In the genomic region with DNA sequence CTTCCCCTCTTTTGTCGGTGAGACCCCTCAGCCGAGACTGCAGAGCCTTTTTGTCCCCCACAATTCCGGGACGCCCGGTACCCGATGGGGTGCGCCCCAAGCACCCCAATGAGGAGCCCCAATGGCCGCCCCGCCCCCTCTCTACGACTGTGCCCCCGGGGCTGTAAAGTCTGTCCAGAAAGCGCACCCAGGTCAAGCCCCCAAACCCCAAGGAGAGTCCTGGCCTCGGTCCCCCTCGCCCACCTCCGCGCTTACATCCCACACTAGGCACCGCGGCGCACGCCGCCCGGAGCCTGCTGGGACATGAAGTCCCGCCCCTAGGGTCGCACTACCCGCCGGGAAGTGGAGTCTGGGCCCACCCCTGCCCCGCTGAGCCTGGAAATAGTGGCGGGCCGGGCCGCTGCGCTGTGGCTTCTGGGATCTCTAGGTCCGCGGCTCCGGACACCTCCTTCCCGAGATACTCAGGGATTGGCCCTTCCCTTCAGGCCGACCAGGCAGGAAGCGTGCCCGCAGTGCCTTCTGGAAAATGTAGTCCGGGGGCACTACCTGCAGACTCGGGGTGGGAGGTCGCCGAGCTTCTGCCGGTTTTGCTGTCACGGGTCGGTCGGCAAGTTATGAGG, we compare ENCODE assay signal across 1 cellular context.
TF ChIP-seq lines count a peak whose summit lies in the region.

A gene (minus strand): TSS at position 281 of the 620 bp plus-strand sequence. CDS start 442 bp downstream, outside the sequence.

TF ChIP-seq in HepG2, 621 proteins besides CTCF, POLR2A, EP300 and RAD21 (continued from another document and continues in another):
- TF ChIP-seq, protein P1, sequence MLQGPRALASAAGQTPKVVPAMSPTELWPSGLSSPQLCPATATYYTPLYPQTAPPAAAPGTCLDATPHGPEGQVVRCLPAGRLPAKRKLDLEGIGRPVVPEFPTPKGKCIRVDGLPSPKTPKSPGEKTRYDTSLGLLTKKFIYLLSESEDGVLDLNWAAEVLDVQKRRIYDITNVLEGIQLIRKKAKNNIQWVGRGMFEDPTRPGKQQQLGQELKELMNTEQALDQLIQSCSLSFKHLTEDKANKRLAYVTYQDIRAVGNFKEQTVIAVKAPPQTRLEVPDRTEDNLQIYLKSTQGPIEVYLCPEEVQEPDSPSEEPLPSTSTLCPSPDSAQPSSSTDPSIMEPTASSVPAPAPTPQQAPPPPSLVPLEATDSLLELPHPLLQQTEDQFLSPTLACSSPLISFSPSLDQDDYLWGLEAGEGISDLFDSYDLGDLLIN (CRISPR knock-in tag; IDR thresholded peaks at IDR 0.05; ENCODE audit: borderline replicate concordance) = no peak
- no peak; the same call in 1 of the 2 replicates for TF ChIP-seq ZBTB38 (CRISPR knock-in tag; IDR thresholded peaks at IDR 0.05)
- TF ChIP-seq ARNT2 (CRISPR knock-in tag; IDR thresholded peaks at IDR 0.05; ENCODE audit: low read depth) = no peak
- TF ChIP-seq NFE2L2 (IDR thresholded peaks at IDR 0.05; ENCODE audit: low read length) = no peak
- TF ChIP-seq, protein P2, sequence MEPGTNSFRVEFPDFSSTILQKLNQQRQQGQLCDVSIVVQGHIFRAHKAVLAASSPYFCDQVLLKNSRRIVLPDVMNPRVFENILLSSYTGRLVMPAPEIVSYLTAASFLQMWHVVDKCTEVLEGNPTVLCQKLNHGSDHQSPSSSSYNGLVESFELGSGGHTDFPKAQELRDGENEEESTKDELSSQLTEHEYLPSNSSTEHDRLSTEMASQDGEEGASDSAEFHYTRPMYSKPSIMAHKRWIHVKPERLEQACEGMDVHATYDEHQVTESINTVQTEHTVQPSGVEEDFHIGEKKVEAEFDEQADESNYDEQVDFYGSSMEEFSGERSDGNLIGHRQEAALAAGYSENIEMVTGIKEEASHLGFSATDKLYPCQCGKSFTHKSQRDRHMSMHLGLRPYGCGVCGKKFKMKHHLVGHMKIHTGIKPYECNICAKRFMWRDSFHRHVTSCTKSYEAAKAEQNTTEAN (CRISPR knock-in tag; conservative IDR thresholded peaks at IDR 0.05) = no peak
- TF ChIP-seq, protein P3, sequence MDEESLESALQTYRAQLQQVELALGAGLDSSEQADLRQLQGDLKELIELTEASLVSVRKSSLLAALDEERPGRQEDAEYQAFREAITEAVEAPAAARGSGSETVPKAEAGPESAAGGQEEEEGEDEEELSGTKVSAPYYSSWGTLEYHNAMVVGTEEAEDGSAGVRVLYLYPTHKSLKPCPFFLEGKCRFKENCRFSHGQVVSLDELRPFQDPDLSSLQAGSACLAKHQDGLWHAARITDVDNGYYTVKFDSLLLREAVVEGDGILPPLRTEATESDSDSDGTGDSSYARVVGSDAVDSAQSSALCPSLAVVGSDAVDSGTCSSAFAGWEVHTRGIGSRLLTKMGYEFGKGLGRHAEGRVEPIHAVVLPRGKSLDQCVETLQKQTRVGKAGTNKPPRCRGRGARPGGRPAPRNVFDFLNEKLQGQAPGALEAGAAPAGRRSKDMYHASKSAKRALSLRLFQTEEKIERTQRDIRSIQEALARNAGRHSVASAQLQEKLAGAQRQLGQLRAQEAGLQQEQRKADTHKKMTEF (CRISPR knock-in tag; IDR thresholded peaks at IDR 0.05) = peak; percentile 80
- TF ChIP-seq, protein P4, sequence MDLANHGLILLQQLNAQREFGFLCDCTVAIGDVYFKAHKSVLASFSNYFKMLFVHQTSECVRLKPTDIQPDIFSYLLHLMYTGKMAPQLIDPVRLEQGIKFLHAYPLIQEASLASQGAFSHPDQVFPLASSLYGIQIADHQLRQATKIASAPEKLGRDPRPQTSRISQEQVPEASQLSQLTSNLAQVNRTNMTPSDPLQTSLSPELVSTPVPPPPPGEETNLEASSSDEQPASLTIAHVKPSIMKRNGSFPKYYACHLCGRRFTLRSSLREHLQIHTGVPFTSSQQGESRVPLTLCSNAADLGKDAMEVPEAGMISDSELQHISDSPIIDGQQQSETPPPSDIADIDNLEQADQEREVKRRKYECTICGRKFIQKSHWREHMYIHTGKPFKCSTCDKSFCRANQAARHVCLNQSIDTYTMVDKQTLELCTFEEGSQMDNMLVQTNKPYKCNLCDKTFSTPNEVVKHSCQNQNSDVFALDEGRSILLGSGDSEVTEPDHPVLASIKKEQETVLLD (CRISPR knock-in tag; IDR thresholded peaks at IDR 0.05; ENCODE audit: low read depth) = peak; percentile 49; the same call in 1 of the 2 replicates
- TF ChIP-seq RFX1 (IDR thresholded peaks at IDR 0.05) = no peak
- TF ChIP-seq MEIS1 (CRISPR knock-in tag; IDR thresholded peaks at IDR 0.05; ENCODE audit: borderline replicate concordance) = peak; percentile 84
- no peak for TF ChIP-seq SYNCRIP (IDR thresholded peaks at IDR 0.05; ENCODE audit: insufficient read depth, low read depth, low read length)
- no peak for TF ChIP-seq ZNF747 (CRISPR knock-in tag; IDR thresholded peaks at IDR 0.05; ENCODE audit: borderline replicate concordance)
- no peak; the same call in 1 of the 2 replicates for TF ChIP-seq KAT7 (CRISPR knock-in tag; IDR thresholded peaks at IDR 0.05; ENCODE audit: borderline replicate concordance)
- no peak for TF ChIP-seq KLF11 (CRISPR knock-in tag; IDR thresholded peaks at IDR 0.05)
- TF ChIP-seq RXRA (CRISPR knock-in tag; IDR thresholded peaks at IDR 0.05) = no peak; the same call in 1 of the 2 replicates
- TF ChIP-seq, protein P5, sequence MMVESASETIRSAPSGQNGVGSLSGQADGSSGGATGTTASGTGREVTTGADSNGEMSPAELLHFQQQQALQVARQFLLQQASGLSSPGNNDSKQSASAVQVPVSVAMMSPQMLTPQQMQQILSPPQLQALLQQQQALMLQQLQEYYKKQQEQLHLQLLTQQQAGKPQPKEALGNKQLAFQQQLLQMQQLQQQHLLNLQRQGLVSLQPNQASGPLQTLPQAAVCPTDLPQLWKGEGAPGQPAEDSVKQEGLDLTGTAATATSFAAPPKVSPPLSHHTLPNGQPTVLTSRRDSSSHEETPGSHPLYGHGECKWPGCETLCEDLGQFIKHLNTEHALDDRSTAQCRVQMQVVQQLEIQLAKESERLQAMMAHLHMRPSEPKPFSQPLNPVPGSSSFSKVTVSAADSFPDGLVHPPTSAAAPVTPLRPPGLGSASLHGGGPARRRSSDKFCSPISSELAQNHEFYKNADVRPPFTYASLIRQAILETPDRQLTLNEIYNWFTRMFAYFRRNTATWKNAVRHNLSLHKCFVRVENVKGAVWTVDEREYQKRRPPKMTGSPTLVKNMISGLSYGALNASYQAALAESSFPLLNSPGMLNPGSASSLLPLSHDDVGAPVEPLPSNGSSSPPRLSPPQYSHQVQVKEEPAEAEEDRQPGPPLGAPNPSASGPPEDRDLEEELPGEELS (CRISPR knock-in tag; IDR thresholded peaks at IDR 0.05) = peak; percentile 38; the same call in 1 of the 2 replicates
- no peak for TF ChIP-seq ZNF878 (CRISPR knock-in tag; IDR thresholded peaks at IDR 0.05)
- TF ChIP-seq ZNF143 (CRISPR knock-in tag; IDR thresholded peaks at IDR 0.05) = peak; percentile 94
- TF ChIP-seq PHF5A (CRISPR knock-in tag; IDR thresholded peaks at IDR 0.05; ENCODE audit: low read depth, unreplicated experiment) = no peak
- no peak for TF ChIP-seq ZNF484 (CRISPR knock-in tag; IDR thresholded peaks at IDR 0.05; ENCODE audit: borderline replicate concordance, low read depth)
- no peak for TF ChIP-seq ZNF430 (CRISPR knock-in tag; IDR thresholded peaks at IDR 0.05)
- no peak for TF ChIP-seq RBAK (CRISPR knock-in tag; IDR thresholded peaks at IDR 0.05)
- peak; percentile 87 for TF ChIP-seq GATAD1 (CRISPR knock-in tag; IDR thresholded peaks at IDR 0.05)
- TF ChIP-seq ZNF883 (CRISPR knock-in tag; IDR thresholded peaks at IDR 0.05; ENCODE audit: not compliant biosample characterization) = peak; percentile 35
- TF ChIP-seq ZFYVE20 (CRISPR knock-in tag; IDR thresholded peaks at IDR 0.05; ENCODE audit: borderline replicate concordance, low read depth) = no peak
- no peak for TF ChIP-seq CENPT (CRISPR knock-in tag; IDR thresholded peaks at IDR 0.05; ENCODE audit: low read depth)
- TF ChIP-seq, protein P6, sequence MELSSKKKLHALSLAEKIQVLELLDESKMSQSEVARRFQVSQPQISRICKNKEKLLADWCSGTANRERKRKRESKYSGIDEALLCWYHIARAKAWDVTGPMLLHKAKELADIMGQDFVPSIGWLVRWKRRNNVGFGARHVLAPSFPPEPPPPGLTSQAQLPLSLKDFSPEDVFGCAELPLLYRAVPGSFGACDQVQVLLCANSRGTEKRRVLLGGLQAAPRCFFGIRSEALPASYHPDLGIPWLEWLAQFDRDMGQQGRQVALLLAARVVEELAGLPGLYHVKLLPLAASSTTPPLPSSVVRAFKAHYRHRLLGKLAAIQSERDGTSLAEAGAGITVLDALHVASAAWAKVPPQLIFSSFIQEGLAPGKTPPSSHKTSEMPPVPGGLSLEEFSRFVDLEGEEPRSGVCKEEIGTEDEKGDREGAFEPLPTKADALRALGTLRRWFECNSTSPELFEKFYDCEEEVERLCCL (CRISPR knock-in tag; IDR thresholded peaks at IDR 0.05; ENCODE audit: borderline replicate concordance) = no peak
- TF ChIP-seq, protein P7, sequence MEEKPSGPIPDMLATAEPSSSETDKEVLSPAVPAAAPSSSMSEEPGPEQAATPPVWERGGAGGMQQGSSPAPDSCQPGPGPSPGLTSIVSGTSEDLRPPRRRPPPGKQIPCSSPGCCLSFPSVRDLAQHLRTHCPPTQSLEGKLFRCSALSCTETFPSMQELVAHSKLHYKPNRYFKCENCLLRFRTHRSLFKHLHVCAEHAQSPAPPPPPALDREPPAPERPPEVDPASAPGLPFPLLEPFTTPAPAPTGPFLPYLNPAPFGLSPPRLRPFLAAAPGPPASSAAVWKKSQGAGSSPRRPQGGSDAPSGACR (CRISPR knock-in tag; IDR thresholded peaks at IDR 0.05) = no peak
- peak; percentile 83; the same call in 1 of the 2 replicates for TF ChIP-seq ZNF556 (CRISPR knock-in tag; IDR thresholded peaks at IDR 0.05; ENCODE audit: borderline replicate concordance)
- TF ChIP-seq, protein P8, sequence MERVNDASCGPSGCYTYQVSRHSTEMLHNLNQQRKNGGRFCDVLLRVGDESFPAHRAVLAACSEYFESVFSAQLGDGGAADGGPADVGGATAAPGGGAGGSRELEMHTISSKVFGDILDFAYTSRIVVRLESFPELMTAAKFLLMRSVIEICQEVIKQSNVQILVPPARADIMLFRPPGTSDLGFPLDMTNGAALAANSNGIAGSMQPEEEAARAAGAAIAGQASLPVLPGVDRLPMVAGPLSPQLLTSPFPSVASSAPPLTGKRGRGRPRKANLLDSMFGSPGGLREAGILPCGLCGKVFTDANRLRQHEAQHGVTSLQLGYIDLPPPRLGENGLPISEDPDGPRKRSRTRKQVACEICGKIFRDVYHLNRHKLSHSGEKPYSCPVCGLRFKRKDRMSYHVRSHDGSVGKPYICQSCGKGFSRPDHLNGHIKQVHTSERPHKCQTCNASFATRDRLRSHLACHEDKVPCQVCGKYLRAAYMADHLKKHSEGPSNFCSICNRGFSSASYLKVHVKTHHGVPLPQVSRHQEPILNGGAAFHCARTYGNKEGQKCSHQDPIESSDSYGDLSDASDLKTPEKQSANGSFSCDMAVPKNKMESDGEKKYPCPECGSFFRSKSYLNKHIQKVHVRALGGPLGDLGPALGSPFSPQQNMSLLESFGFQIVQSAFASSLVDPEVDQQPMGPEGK (CRISPR knock-in tag; IDR thresholded peaks at IDR 0.05) = no peak
- TF ChIP-seq, protein P9, sequence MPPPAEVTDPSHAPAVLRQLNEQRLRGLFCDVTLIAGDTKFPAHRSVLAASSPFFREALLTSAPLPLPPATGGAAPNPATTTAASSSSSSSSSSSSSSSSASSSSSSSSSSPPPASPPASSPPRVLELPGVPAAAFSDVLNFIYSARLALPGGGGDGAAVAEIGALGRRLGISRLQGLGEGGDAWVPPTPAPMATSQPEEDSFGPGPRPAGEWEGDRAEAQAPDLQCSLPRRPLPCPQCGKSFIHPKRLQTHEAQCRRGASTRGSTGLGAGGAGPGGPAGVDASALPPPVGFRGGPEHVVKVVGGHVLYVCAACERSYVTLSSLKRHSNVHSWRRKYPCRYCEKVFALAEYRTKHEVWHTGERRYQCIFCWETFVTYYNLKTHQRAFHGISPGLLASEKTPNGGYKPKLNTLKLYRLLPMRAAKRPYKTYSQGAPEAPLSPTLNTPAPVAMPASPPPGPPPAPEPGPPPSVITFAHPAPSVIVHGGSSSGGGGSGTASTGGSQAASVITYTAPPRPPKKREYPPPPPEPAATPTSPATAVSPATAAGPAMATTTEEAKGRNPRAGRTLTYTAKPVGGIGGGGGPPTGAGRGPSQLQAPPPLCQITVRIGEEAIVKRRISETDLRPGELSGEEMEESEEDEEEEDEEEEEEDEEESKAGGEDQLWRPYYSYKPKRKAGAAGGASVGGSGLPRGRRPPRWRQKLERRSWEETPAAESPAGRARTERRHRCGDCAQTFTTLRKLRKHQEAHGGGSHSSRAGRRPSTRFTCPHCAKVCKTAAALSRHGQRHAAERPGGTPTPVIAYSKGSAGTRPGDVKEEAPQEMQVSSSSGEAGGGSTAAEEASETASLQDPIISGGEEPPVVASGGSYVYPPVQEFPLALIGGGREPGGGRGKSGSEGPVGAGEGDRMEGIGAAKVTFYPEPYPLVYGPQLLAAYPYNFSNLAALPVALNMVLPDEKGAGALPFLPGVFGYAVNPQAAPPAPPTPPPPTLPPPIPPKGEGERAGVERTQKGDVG (CRISPR knock-in tag; IDR thresholded peaks at IDR 0.05; ENCODE audit: borderline replicate concordance) = no peak
- peak; percentile 5; the same call in 1 of the 2 replicates for TF ChIP-seq FOXA3 (CRISPR knock-in tag; IDR thresholded peaks at IDR 0.05)
- TF ChIP-seq, protein P10, sequence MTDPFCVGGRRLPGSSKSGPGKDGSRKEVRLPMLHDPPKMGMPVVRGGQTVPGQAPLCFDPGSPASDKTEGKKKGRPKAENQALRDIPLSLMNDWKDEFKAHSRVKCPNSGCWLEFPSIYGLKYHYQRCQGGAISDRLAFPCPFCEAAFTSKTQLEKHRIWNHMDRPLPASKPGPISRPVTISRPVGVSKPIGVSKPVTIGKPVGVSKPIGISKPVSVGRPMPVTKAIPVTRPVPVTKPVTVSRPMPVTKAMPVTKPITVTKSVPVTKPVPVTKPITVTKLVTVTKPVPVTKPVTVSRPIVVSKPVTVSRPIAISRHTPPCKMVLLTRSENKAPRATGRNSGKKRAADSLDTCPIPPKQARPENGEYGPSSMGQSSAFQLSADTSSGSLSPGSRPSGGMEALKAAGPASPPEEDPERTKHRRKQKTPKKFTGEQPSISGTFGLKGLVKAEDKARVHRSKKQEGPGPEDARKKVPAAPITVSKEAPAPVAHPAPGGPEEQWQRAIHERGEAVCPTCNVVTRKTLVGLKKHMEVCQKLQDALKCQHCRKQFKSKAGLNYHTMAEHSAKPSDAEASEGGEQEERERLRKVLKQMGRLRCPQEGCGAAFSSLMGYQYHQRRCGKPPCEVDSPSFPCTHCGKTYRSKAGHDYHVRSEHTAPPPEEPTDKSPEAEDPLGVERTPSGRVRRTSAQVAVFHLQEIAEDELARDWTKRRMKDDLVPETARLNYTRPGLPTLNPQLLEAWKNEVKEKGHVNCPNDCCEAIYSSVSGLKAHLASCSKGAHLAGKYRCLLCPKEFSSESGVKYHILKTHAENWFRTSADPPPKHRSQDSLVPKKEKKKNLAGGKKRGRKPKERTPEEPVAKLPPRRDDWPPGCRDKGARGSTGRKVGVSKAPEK (CRISPR knock-in tag; IDR thresholded peaks at IDR 0.05; ENCODE audit: borderline replicate concordance) = no peak
- TF ChIP-seq TAF1 (CRISPR knock-in tag; IDR thresholded peaks at IDR 0.05) = peak; percentile 57; the same call in 1 of the 2 replicates
- no peak for TF ChIP-seq CHD4 (IDR thresholded peaks at IDR 0.05; ENCODE audit: borderline replicate concordance, low read length)
- TF ChIP-seq ZNF496 (CRISPR knock-in tag; IDR thresholded peaks at IDR 0.05; ENCODE audit: insufficient replicate concordance) = no peak
- no peak for TF ChIP-seq RBM22 (optimal IDR thresholded peaks at IDR 0.05; ENCODE audit: low read length)
- no peak for TF ChIP-seq REXO4 (CRISPR knock-in tag; IDR thresholded peaks at IDR 0.05; ENCODE audit: borderline replicate concordance)
- no peak for TF ChIP-seq HOXA9 (CRISPR knock-in tag; IDR thresholded peaks at IDR 0.05; ENCODE audit: borderline replicate concordance)
- peak; percentile 53; the same call in 1 of the 2 replicates for TF ChIP-seq ZNF788 (CRISPR knock-in tag; IDR thresholded peaks at IDR 0.05; ENCODE audit: borderline replicate concordance)
